8 cellular contexts compared by ENCODE assay signal in the genomic region with DNA sequence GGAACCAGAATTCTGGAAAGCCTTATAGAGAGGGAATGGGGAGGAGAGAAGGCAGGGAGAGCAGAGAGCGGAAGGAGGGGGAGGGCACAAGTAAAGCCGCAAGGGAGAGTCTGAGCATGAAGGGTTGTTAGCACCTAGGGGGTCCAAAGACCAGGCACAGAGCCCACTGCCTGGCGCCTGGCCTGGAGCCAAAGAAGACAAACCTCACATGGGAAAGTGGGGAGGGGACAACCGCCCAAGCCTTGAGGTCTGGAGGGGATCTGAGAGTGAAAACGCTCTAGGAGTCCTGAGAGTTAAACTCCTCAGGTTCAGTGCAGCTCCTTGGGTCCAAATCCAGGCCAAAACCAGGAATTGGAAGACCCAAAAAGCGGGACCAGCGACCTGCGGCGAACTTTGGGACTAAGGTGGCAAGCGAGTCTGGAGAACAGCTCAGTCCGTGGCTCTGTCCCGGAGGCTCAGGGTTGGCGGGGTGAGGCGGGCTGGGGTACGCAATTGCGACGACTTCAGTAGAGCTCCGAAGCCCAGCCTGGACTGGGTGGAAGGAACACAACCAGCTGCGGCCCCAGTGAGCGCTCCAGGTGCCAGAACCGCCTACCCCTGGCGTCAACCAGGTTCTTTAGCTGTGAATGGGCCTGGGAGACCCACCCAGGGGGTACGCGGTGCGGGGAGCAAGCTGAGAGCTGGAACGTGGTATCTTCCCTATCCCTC. TPM values are rescaled to one million over a fixed set of nuclear protein-coding genes. Genes with fewer than 3 reads are reported as not detected.
DNase-seq lines count a peak whose midpoint lies in the region; ATAC-seq lines count a peak whose summit lies in the region.

No MANE protein-coding gene starts in this region.

- peaks cover 17% of the 10 kb centered on the region for H4K20me1 ChIP-seq in BLaER1

- peaks cover 0 to 10% (median 0%) of the 10 kb centered on the region in 5 donors for H3K36me3 Mint-ChIP-seq in naive thymus-derived CD4-positive, alpha-beta T cell

- H3K36me3 ChIP-seq in BLaER1, result no peaks in the 10 kb centered on the region
- no peaks in the 10 kb centered on the region for H3K36me3 ChIP-seq in naive thymus-derived CD4-positive, alpha-beta T cell (ENCODE audit: control insufficient read depth in 2 of 3, insufficient read depth in 3 of 3, low read length in 3 of 3)

- CTCF ChIA-PET in naive thymus-derived CD4-positive, alpha-beta T cell (lab: Charles Lee), result interaction anchor here (0.5 to 19.9 kb wide), 11 partner anchors 8 to 243 kb away, joined by 3 to 366 read pairs (median 4); partner anchors contain the start of genes CCDC9B and PLCB2

- peak; percentile 15 for DNase-seq in KBM-7
- DNase-seq in cerebellar cortex (ENCODE audit: low spot score), result peak; percentile 84
- no peak for DNase-seq in naive thymus-derived CD4-positive, alpha-beta T cell
- DNase-seq in SKM-1 treated with dmso at 0.1 percent for 144 hours (lab: John Stamatoyannopoulos, UW; ENCODE audit: unreplicated experiment), result no peak

- H3K4me1 ChIP-seq in BLaER1, result peaks cover 38% of the 10 kb centered on the region
- H3K4me1 ChIP-seq in naive thymus-derived CD4-positive, alpha-beta T cell (ENCODE audit: control insufficient read depth in 2 of 2, insufficient read depth in 2 of 2, low read length in 2 of 2), result peaks cover 15% of the 10 kb centered on the region in 2 donors

- peak overlapping the region; percentile 88 for H3K4me3 ChIP-seq in BLaER1
- H3K4me3 ChIP-seq in naive thymus-derived CD4-positive, alpha-beta T cell (ENCODE audit: low read length), result peak overlapping the region; percentile 31

- no peak overlapping the region for H3K27ac ChIP-seq in BLaER1
- H3K27ac ChIP-seq in naive thymus-derived CD4-positive, alpha-beta T cell (ENCODE audit: low read depth, low read length), result peak overlapping the region; percentile 66

- POLR2A ChIA-PET in naive thymus-derived CD4-positive, alpha-beta T cell (lab: Charles Lee), result interaction anchor here (0.6 to 8.6 kb wide), 11 partner anchors 8 to 274 kb away, joined by 3 to 93 read pairs (median 4); partner anchors contain the start of genes IVD and PLCB2

- peaks cover 24% of the 10 kb centered on the region for H3K27me3 ChIP-seq in BLaER1
- no peaks in the 10 kb centered on the region for H3K27me3 ChIP-seq in naive thymus-derived CD4-positive, alpha-beta T cell (ENCODE audit: control insufficient read depth in 2 of 2, insufficient read depth in 2 of 2, low read length in 2 of 2)

- intact Hi-C loops in naive thymus-derived CD4-positive, alpha-beta T cell (cut with micrococcal nuclease), result loop anchor here (1.0 to 5.0 kb wide), 12 partner anchors 14 to 795 kb away; partner anchors contain the start of genes ANKRD63 (in 2 of the 2), BUB1B (in 1 of the 2), DISP2 (in 1 of the 2) and EIF2AK4 (in 1 of the 2)

- peaks cover 19 to 47% (median 37%) of the 10 kb centered on the region in 7 donors for H3K4me1 Mint-ChIP-seq in naive thymus-derived CD4-positive, alpha-beta T cell

- peak overlapping the region; percentile 69 to 89 (median 83) for H3K4me3 Mint-ChIP-seq in naive thymus-derived CD4-positive, alpha-beta T cell

- peak overlapping the region in 6 of 9 donors; percentile 56 to 86 (median 82) for H3K27ac Mint-ChIP-seq in naive thymus-derived CD4-positive, alpha-beta T cell

- H3K9ac ChIP-seq in BLaER1, result no peak overlapping the region

- H3K9me3 ChIP-seq in BLaER1, result no peaks in the 10 kb centered on the region
- no peaks in the 10 kb centered on the region for H3K9me3 ChIP-seq in naive thymus-derived CD4-positive, alpha-beta T cell (ENCODE audit: control insufficient read depth in 2 of 3, low read length in 3 of 3)

- peak overlapping the region; percentile 98 for H3K4me2 ChIP-seq in BLaER1

- H3K9me3 Mint-ChIP-seq in naive thymus-derived CD4-positive, alpha-beta T cell, result no peaks in the 10 kb centered on the region

- H3K27me3 Mint-ChIP-seq in naive thymus-derived CD4-positive, alpha-beta T cell, result peaks cover 0 to 27% (median 0%) of the 10 kb centered on the region in 5 donors

- in situ Hi-C loops in KBM-7 (cut with MboI; ENCODE audit: low pct_unique_long_range_greater_than_20kb, low sequenced_read_pairs), result no loop called here

- no peak for ATAC-seq in naive thymus-derived CD4-positive, alpha-beta T cell
- ATAC-seq in HG02571 (IDR thresholded peaks at IDR 0.05; ENCODE audit: unreplicated experiment) (no peak), GM21528 (IDR thresholded peaks at IDR 0.05; ENCODE audit: low FRiP score, unreplicated experiment) (no peak), GM18867 (IDR thresholded peaks at IDR 0.05; ENCODE audit: unreplicated experiment) (no peak)

RNA-seq across cellular contexts. Expression of gene INAFM2, which starts 0.8 kb away (rescaled TPM):
- 10 to 100 TPM in 3 of 5 experiments, 1 to 10 TPM in 2; 7.1 to 21.2 (median 12.7) TPM for total RNA-seq in naive thymus-derived CD4-positive, alpha-beta T cell
- 1 to 10 TPM; 2.0 to 2.2 TPM for polyA plus RNA-seq in naive thymus-derived CD4-positive, alpha-beta T cell

RNA-seq across cellular contexts. Expression of gene PLCB2, which starts 14.9 kb away (rescaled TPM):
- 100 to 1,000 TPM; 179 to 359 (median 186) TPM for total RNA-seq in naive thymus-derived CD4-positive, alpha-beta T cell
- 10 to 100 TPM; 19.8 to 28.4 TPM for polyA plus RNA-seq in naive thymus-derived CD4-positive, alpha-beta T cell

RNA-seq across cellular contexts. Expression of gene CCDC9B, which starts 18.1 kb away (rescaled TPM):
- 1 to 10 TPM in 4 of 5 experiments, under 1 TPM in 1; 0.73 to 2.7 (median 1.6) TPM for total RNA-seq in naive thymus-derived CD4-positive, alpha-beta T cell
- under 1 TPM; 0.07 to 0.30 TPM for polyA plus RNA-seq in naive thymus-derived CD4-positive, alpha-beta T cell

RNA-seq across cellular contexts. Expression of gene PHGR1, which starts 28.1 kb away (rescaled TPM):
- total RNA-seq in naive thymus-derived CD4-positive, alpha-beta T cell, result not detected
- polyA plus RNA-seq in naive thymus-derived CD4-positive, alpha-beta T cell, result not detected

RNA-seq across cellular contexts. Expression of gene DISP2, which starts 35.3 kb away (rescaled TPM):
- under 1 TPM in 4 of 5 experiments, not detected in 1; 0.05 to 0.51 (median 0.07) TPM for total RNA-seq in naive thymus-derived CD4-positive, alpha-beta T cell
- not detected for polyA plus RNA-seq in naive thymus-derived CD4-positive, alpha-beta T cell

Comparison
In these comparisons a context has a peak if more than half of its experiments do, and no peak if none do; other contexts are left out.
1. DNase-seq: peak in KBM-7 (single experiment) and cerebellar cortex (single experiment); none in naive thymus-derived CD4-positive, alpha-beta T cell (0 of 9) and SKM-1 treated with dmso at 0.1 percent for 144 hours (single experiment).